In the genomic region with DNA sequence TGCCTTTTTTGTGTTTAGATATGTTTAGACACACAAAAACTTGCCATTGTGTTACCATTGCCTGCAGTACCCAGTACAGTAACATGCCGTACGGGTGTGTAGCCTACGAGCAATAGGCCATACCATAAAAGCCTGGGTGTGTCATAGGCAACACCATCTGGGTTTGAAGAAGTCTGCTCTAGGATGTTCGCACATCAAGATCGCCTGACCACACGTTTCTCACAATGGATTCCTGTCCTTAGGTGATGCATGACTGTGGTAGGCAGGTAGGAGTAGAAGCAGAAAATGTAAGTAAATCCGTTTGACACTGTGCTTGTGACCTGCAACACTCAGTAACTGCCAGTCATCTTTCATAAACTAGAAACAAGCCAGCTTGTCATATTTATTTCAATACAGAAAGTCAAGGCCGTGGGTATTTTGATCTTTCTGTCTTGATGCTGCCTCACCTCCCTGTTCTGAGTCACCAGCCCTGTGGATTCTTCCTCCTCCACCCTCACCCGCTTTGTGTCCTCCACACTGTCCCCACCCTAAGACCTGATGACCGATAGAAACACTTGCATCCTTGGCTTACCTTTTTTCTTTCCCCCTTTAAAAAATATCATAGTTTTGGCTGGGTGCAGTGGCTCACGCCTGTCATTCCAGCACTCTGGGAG, we compare ENCODE assay signal across 8 cellular contexts. TPM values are rescaled to one million over a fixed set of nuclear protein-coding genes. Genes with fewer than 3 reads are reported as not detected.
DNase-seq lines count a peak whose midpoint lies in the region; ATAC-seq and TF ChIP-seq lines count a peak whose summit lies in the region.
"Not testable (repeated sequence)": the region's sequence is repeated elsewhere in the genome, so short reads cannot be mapped to it uniquely, and the experiment has no call there.

No MANE protein-coding gene starts in this region.

- not testable (repeated sequence) for H3F3A ChIP-seq in OCI-LY1 (ENCODE audit: insufficient read depth, low read length)

- POLR2A ChIA-PET in activated CD8-positive, alpha-beta T cell treated with anti-CD3 and anti-CD28 coated beads, Interleukin-2, amount 10 ng/mL, durations not matched to agents 7 days and 5 days (lab: Charles Lee), result not testable (repeated sequence)

- CTCF ChIA-PET in activated CD8-positive, alpha-beta T cell treated with anti-CD3 and anti-CD28 coated beads, Interleukin-2, amount 10 ng/mL, durations not matched to agents 7 days and 5 days (lab: Charles Lee), result not testable (repeated sequence)

- H3K9me3 Mint-ChIP-seq in activated CD8-positive, alpha-beta T cell treated with anti-CD3 and anti-CD28 coated beads, Interleukin-2, amount 10 ng/mL, durations not matched to agents 7 days and 5 days (ENCODE audit: insufficient read depth); memory B cell: not testable (repeated sequence)

- not testable (repeated sequence) for H3K9me3 ChIP-seq in DND-41 (ENCODE audit: insufficient read depth, low read length, severe bottlenecking); OCI-LY1 (ENCODE audit: low read length)

- ATAC-seq in DND-41 (ENCODE audit: insufficient read depth, low read depth), result 0 out of 3 replicates have a peak, but pooled peaks have one; percentile 31
- ATAC-seq in GM19438 (IDR thresholded peaks at IDR 0.05; ENCODE audit: low read depth, unreplicated experiment), result peak; percentile 59
- peak; percentile 43 for ATAC-seq in HG03060 (IDR thresholded peaks at IDR 0.05; ENCODE audit: low read depth, unreplicated experiment)
- peak; percentile 70 for ATAC-seq in activated CD8-positive, alpha-beta T cell treated with anti-CD3 and anti-CD28 coated beads, Interleukin-2, amount 10 ng/mL, durations not matched to agents 7 days and 5 days
- ATAC-seq in memory B cell (ENCODE audit: low read depth), result not testable (repeated sequence)

- H3K4me3 Mint-ChIP-seq in activated CD8-positive, alpha-beta T cell treated with anti-CD3 and anti-CD28 coated beads, Interleukin-2, amount 10 ng/mL, durations not matched to agents 7 days and 5 days, result peak overlapping the region; percentile 17
- not testable (repeated sequence) for H3K4me3 Mint-ChIP-seq in memory B cell

- not testable (repeated sequence) for DNase-seq in DND-41; memory B cell (ENCODE audit: low spot score in 2 of 2)
- DNase-seq in activated CD8-positive, alpha-beta T cell treated with anti-CD3 and anti-CD28 coated beads, Interleukin-2, amount 10 ng/mL, durations not matched to agents 7 days and 5 days, result peak; percentile 42
- peak; percentile 23 for DNase-seq in activated naive CD8-positive, alpha-beta T cell treated with anti-CD3 and anti-CD28 coated beads, Interleukin-2, amount 50 U/mL, for 16 hours (ENCODE audit: low read depth, low spot score)
- peak; percentile 12 for DNase-seq in stimulated activated CD8-positive, alpha-beta memory T cell treated with anti-CD3 and anti-CD28 coated beads, Interleukin-15, amount 100 ng/mL, for 24 hours (ENCODE audit: low read depth)

- not testable (repeated sequence) for H3K9ac ChIP-seq in DND-41 (ENCODE audit: low read depth, low read length)
- H3K9ac ChIP-seq in OCI-LY1 (ENCODE audit: low read length), result 0 out of 2 replicates have a peak overlapping the region, but pooled peaks have one; percentile 16

- H3K4me1 ChIP-seq in DND-41 (ENCODE audit: insufficient read depth, low read length), result not testable (repeated sequence)
- H3K4me1 ChIP-seq in OCI-LY1 (ENCODE audit: insufficient read depth, low read length, severe bottlenecking), result peaks cover 41% of the 10 kb centered on the region

- not testable (repeated sequence) for H4K20me1 ChIP-seq in DND-41 (ENCODE audit: insufficient read depth, low read length); OCI-LY1 (ENCODE audit: insufficient read depth, low read length)

- H3K9me2 ChIP-seq in OCI-LY1 (ENCODE audit: low read depth, low read length), result not testable (repeated sequence)

- TF ChIP-seq CTCF in DND-41 (IDR thresholded peaks at IDR 0.05; ENCODE audit: borderline replicate concordance, extremely low read depth, low read length, poor library complexity, severe bottlenecking); OCI-LY1 (IDR thresholded peaks at IDR 0.05; ENCODE audit: low read length): not testable (repeated sequence)

- not testable (repeated sequence) for H3K27me3 Mint-ChIP-seq in activated CD8-positive, alpha-beta T cell treated with anti-CD3 and anti-CD28 coated beads, Interleukin-2, amount 10 ng/mL, durations not matched to agents 7 days and 5 days (ENCODE audit: low read depth); memory B cell

- not testable (repeated sequence) for H3K27me3 ChIP-seq in DND-41 (ENCODE audit: insufficient read depth, low read length, poor library complexity); OCI-LY1 (ENCODE audit: insufficient read depth, low read length)

- H2AFZ ChIP-seq in DND-41 (ENCODE audit: low read depth, low read length), result not testable (repeated sequence)
- H2AFZ ChIP-seq in OCI-LY1 (ENCODE audit: low read length), result 0 out of 2 replicates have a peak overlapping the region, but pooled peaks have one; percentile 23

- not testable (repeated sequence) for H3K4me2 ChIP-seq in DND-41 (ENCODE audit: insufficient read depth, low read length); OCI-LY1 (ENCODE audit: low read length)

- peak overlapping the region; percentile 68 for H3K27ac Mint-ChIP-seq in activated CD8-positive, alpha-beta T cell treated with anti-CD3 and anti-CD28 coated beads, Interleukin-2, amount 10 ng/mL, durations not matched to agents 7 days and 5 days
- H3K27ac Mint-ChIP-seq in memory B cell, result peak overlapping the region; percentile 69

- not testable (repeated sequence) for H3K4me3 ChIP-seq in DND-41 (ENCODE audit: low read depth in 1 of 2, low read length in 2 of 2); OCI-LY1 (ENCODE audit: low read depth, low read length, poor library complexity, severe bottlenecking)

- not testable (repeated sequence) for H3K79me2 ChIP-seq in DND-41 (ENCODE audit: insufficient read depth, low read length); OCI-LY1 (ENCODE audit: insufficient read depth, low read length)

- H3K4me1 Mint-ChIP-seq in activated CD8-positive, alpha-beta T cell treated with anti-CD3 and anti-CD28 coated beads, Interleukin-2, amount 10 ng/mL, durations not matched to agents 7 days and 5 days (ENCODE audit: low read depth), result peaks cover 41% of the 10 kb centered on the region
- H3K4me1 Mint-ChIP-seq in memory B cell, result peaks cover 17% of the 10 kb centered on the region

- not testable (repeated sequence) for H3K27ac ChIP-seq in DND-41 (ENCODE audit: low read length)
- peak overlapping the region; percentile 74 for H3K27ac ChIP-seq in OCI-LY1 (ENCODE audit: low read depth, low read length, poor library complexity, severe bottlenecking)

- not testable (repeated sequence) for H3K36me3 ChIP-seq in DND-41 (ENCODE audit: insufficient read depth, low read length); OCI-LY1 (ENCODE audit: insufficient read depth, low read length)

- H3K36me3 Mint-ChIP-seq in activated CD8-positive, alpha-beta T cell treated with anti-CD3 and anti-CD28 coated beads, Interleukin-2, amount 10 ng/mL, durations not matched to agents 7 days and 5 days (ENCODE audit: low read depth); memory B cell: not testable (repeated sequence)

RNA-seq across cellular contexts. Expression of gene SLC9A8, which starts 7.3 kb away (rescaled TPM):
- 10 to 100 TPM; 19.4 to 20.5 TPM for total RNA-seq in activated CD8-positive, alpha-beta T cell treated with anti-CD3 and anti-CD28 coated beads, Interleukin-2, amount 10 ng/mL, durations not matched to agents 7 days and 5 days
